Comparison of ENCODE assay signal across 8 cellular contexts in genomic region chr17:76072149-76072858, GRCh38. TPM values are rescaled to one million over a fixed set of nuclear protein-coding genes. Genes with fewer than 3 reads are reported as not detected.
DNase-seq lines count a peak whose midpoint lies in the region; ATAC-seq and TF ChIP-seq lines count a peak whose summit lies in the region.

Gene SRP68, minus strand, starts transcription at chr17:76072517. Its CDS starts 26 bp downstream, at chr17:76072491.

- TF ChIP-seq CTCF in RWPE1 (conservative IDR thresholded peaks at IDR 0.05; ENCODE audit: low read depth) (no peak), fibroblast of lung (conservative IDR thresholded peaks at IDR 0.05 in 1 of 2, IDR thresholded peaks at IDR 0.05 in 1 of 2; ENCODE audit: low read depth in 1 of 2, low read length in 2 of 2) (no peak)

- peaks cover 35% of the 10 kb centered on the region for H3K27me3 ChIP-seq in fibroblast of lung (ENCODE audit: control insufficient read depth, insufficient read depth, low read length)

- H3K79me2 ChIP-seq in fibroblast of lung (ENCODE audit: control insufficient read depth, insufficient read depth, low read length): peaks cover 33% of the 10 kb centered on the region

- no peaks in the 10 kb centered on the region for H3K9me3 Mint-ChIP-seq in activated T-helper 17 cell treated with anti-CD3 and anti-CD28 coated beads, Interleukin-2, amount 50 U/mL, for 72 hours
- peaks cover 0 to 3% (median 0%) of the 10 kb centered on the region in 9 donors for H3K9me3 Mint-ChIP-seq in naive thymus-derived CD8-positive, alpha-beta T cell
- H3K9me3 Mint-ChIP-seq in stimulated activated naive B cell treated with anti-CD40 and anti-IgM and Interleukin-4, amounts not matched to agents 10 μg/mL and 1 μg/mL and 100 μg/mL, for 72 hours: no peaks in the 10 kb centered on the region

- H3K4me3 ChIP-seq in fibroblast of lung (replicated peaks in 1 of 4; ENCODE audit: control extremely low read depth in 1 of 4, insufficient read depth in 1 of 4, low read depth in 3 of 4, low read length in 4 of 4): peak within 1 kb of the TSS; percentile 61 to 95 (median 72)

- H3K27me3 Mint-ChIP-seq in activated T-helper 17 cell treated with anti-CD3 and anti-CD28 coated beads, Interleukin-2, amount 50 U/mL, for 72 hours: peaks cover 18% of the 10 kb centered on the region
- H3K27me3 Mint-ChIP-seq in naive thymus-derived CD8-positive, alpha-beta T cell: peaks cover 10 to 32% (median 14%) of the 10 kb centered on the region in 5 donors
- peaks cover 36 to 39% of the 10 kb centered on the region in 2 donors for H3K27me3 Mint-ChIP-seq in stimulated activated naive B cell treated with anti-CD40 and anti-IgM and Interleukin-4, amounts not matched to agents 10 μg/mL and 1 μg/mL and 100 μg/mL, for 72 hours

- POLR2A ChIA-PET in RWPE1 (lab: Yijun Ruan, JAX; ENCODE audit: low non-redundant PET): interaction anchor here (0.5 to 0.7 kb wide), 2 partner anchors 9 to 587 kb away, joined by 3 to 4 read pairs; no protein-coding TSS in a partner anchor
- POLR2A ChIA-PET in naive thymus-derived CD8-positive, alpha-beta T cell (lab: Charles Lee): interaction anchor here (0.5 to 3.4 kb wide), 9 partner anchors 23 to 653 kb away, joined by 3 to 25 read pairs (median 4); partner anchors contain the start of genes EVPL and EXOC7

- peak within 1 kb of the TSS; percentile 99 for H3K4me3 Mint-ChIP-seq in activated T-helper 17 cell treated with anti-CD3 and anti-CD28 coated beads, Interleukin-2, amount 50 U/mL, for 72 hours
- peak within 1 kb of the TSS; percentile 92 to 98 (median 96) for H3K4me3 Mint-ChIP-seq in naive thymus-derived CD8-positive, alpha-beta T cell
- H3K4me3 Mint-ChIP-seq in stimulated activated naive B cell treated with anti-CD40 and anti-IgM and Interleukin-4, amounts not matched to agents 10 μg/mL and 1 μg/mL and 100 μg/mL, for 72 hours: peak within 1 kb of the TSS; percentile 97

- peaks cover 80% of the 10 kb centered on the region for H3K36me3 Mint-ChIP-seq in activated T-helper 17 cell treated with anti-CD3 and anti-CD28 coated beads, Interleukin-2, amount 50 U/mL, for 72 hours (ENCODE audit: low read depth)
- peaks cover 0 to 30% (median 4%) of the 10 kb centered on the region in 3 donors for H3K36me3 Mint-ChIP-seq in naive thymus-derived CD8-positive, alpha-beta T cell
- H3K36me3 Mint-ChIP-seq in stimulated activated naive B cell treated with anti-CD40 and anti-IgM and Interleukin-4, amounts not matched to agents 10 μg/mL and 1 μg/mL and 100 μg/mL, for 72 hours: peaks cover 8 to 22% of the 10 kb centered on the region in 2 donors

- H3K9ac ChIP-seq in fibroblast of lung (ENCODE audit: insufficient read depth, low read length): peak within 1 kb of the TSS; percentile 55

- DNase-seq in DMS53 (lab: John Stamatoyannopoulos, UW) (peak; percentile 98), Kasumi-1 (lab: John Stamatoyannopoulos, UW) (peak; percentile 97), RWPE1 (ENCODE audit: low spot score) (peak; percentile 93), fibroblast of lung (ENCODE audit: low read depth in 2 of 2) (peak; percentile 90 to 93)
- peak; percentile 64 to 83 (median 75) for DNase-seq in naive thymus-derived CD8-positive, alpha-beta T cell
- peak; percentile 86 for DNase-seq in stimulated activated naive B cell treated with anti-CD40 and anti-IgM and Interleukin-4, amounts not matched to agents 10 μg/mL and 1 μg/mL and 100 μg/mL, for 72 hours

- ATAC-seq in GM21737 (IDR thresholded peaks at IDR 0.05; ENCODE audit: unreplicated experiment): peak; percentile 89
- peak; percentile 74 for ATAC-seq in activated T-helper 17 cell treated with anti-CD3 and anti-CD28 coated beads, Interleukin-2, amount 50 U/mL, for 72 hours (replicated peaks)
- ATAC-seq in naive thymus-derived CD8-positive, alpha-beta T cell: peak; percentile 72 to 89
- peak; percentile 93 to 97 for ATAC-seq in stimulated activated naive B cell treated with anti-CD40 and anti-IgM and Interleukin-4, amounts not matched to agents 10 μg/mL and 1 μg/mL and 100 μg/mL, for 72 hours (replicated peaks)

- H3K4me2 ChIP-seq in fibroblast of lung (ENCODE audit: extremely low read depth, insufficient read depth, low read length): peak within 1 kb of the TSS; percentile 99

- peak within 1 kb of the TSS; percentile 82 for H3K27ac ChIP-seq in RWPE1
- peak within 1 kb of the TSS; percentile 68 for H3K27ac ChIP-seq in fibroblast of lung (ENCODE audit: insufficient read depth, low read length)

- H2AFZ ChIP-seq in fibroblast of lung (ENCODE audit: low read length): peak within 1 kb of the TSS; percentile 99

- no peaks in the 10 kb centered on the region for H3K9me3 ChIP-seq in fibroblast of lung (ENCODE audit: control insufficient read depth, insufficient read depth, low read depth, low read length)

- CTCF ChIA-PET in RWPE1 (lab: Yijun Ruan, JAX): interaction anchor here (1.2 kb wide), 1 partner anchor 207 kb away, joined by 5 read pairs; no protein-coding TSS in a partner anchor

- no peaks in the 10 kb centered on the region for H3K4me1 ChIP-seq in fibroblast of lung (ENCODE audit: control insufficient read depth, extremely low read depth, insufficient read depth, low read length)

- peaks cover 2% of the 10 kb centered on the region for H3K36me3 ChIP-seq in fibroblast of lung (ENCODE audit: control insufficient read depth, insufficient read depth, low read length)

- peaks cover 22% of the 10 kb centered on the region for H3K4me1 Mint-ChIP-seq in activated T-helper 17 cell treated with anti-CD3 and anti-CD28 coated beads, Interleukin-2, amount 50 U/mL, for 72 hours
- peaks cover 23 to 60% (median 53%) of the 10 kb centered on the region in 4 donors for H3K4me1 Mint-ChIP-seq in naive thymus-derived CD8-positive, alpha-beta T cell
- peaks cover 31 to 43% of the 10 kb centered on the region in 2 donors for H3K4me1 Mint-ChIP-seq in stimulated activated naive B cell treated with anti-CD40 and anti-IgM and Interleukin-4, amounts not matched to agents 10 μg/mL and 1 μg/mL and 100 μg/mL, for 72 hours

- H4K20me1 ChIP-seq in fibroblast of lung (ENCODE audit: control insufficient read depth, extremely low read depth, insufficient read depth, low read length): no peaks in the 10 kb centered on the region

- peak within 1 kb of the TSS; percentile 100 for H3K27ac Mint-ChIP-seq in activated T-helper 17 cell treated with anti-CD3 and anti-CD28 coated beads, Interleukin-2, amount 50 U/mL, for 72 hours
- H3K27ac Mint-ChIP-seq in naive thymus-derived CD8-positive, alpha-beta T cell: peak within 1 kb of the TSS; percentile 85 to 98 (median 96)
- H3K27ac Mint-ChIP-seq in stimulated activated naive B cell treated with anti-CD40 and anti-IgM and Interleukin-4, amounts not matched to agents 10 μg/mL and 1 μg/mL and 100 μg/mL, for 72 hours: peak within 1 kb of the TSS; percentile 97

RNA-seq across cellular contexts. Expression of gene SRP68, which starts in this region (rescaled TPM):
- total RNA-seq in activated T-helper 17 cell treated with anti-CD3 and anti-CD28 coated beads, Interleukin-2, amount 50 U/mL, for 72 hours: 100 to 1,000 TPM; 109 to 117 TPM
- total RNA-seq in fibroblast of lung: 23.6 and 34.0 TPM in 2 replicates
- 68.6 and 81.5 TPM in 2 replicates for polyA plus RNA-seq in fibroblast of lung
- polyA plus RNA-seq in fibroblast of lung (2012): 65.3 and 82.5 TPM in 2 replicates
- polyA minus RNA-seq in fibroblast of lung (ENCODE audit: low replicate concordance): 52.1 and 88.8 TPM in 2 replicates
- 10 to 100 TPM; 79.7 to 80.5 TPM for total RNA-seq in naive thymus-derived CD8-positive, alpha-beta T cell
- polyA plus RNA-seq in naive thymus-derived CD8-positive, alpha-beta T cell: 10 to 100 TPM; 53.3 to 79.1 (median 64.5) TPM

Comparison
In these comparisons a context has a peak if more than half of its experiments do, and no peak if none do; other contexts are left out.
1. Peak in every context shown above with its lines: DNase-seq, ATAC-seq, H3K4me3 ChIP-seq and H3K27ac ChIP-seq.